20 cellular contexts compared by ENCODE assay signal in the genomic region with DNA sequence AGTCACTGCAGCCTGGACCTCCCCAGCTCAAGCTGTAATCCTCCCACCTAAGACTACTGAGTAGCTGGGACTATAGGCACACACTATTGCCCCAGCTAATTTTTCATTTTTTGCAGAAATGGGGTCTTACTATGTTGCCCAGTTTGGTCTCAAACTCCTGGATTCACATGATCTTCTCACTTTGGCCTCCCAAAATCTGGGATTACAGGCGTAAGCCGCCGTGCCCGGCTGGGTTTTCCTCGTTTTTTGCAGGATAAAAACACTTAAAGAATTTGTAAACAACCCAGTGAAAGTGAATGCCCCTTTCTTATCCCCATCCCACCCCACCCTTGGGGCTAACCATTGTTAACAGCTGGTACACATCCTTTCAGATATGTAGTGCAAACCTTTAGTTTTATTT. TPM values are rescaled to one million over a fixed set of nuclear protein-coding genes. Genes with fewer than 3 reads are reported as not detected.
DNase-seq lines count a peak whose midpoint lies in the region; ATAC-seq and TF ChIP-seq lines count a peak whose summit lies in the region.
"Had no signal": no experiment of that assay in that cellular context is flagged by ENCODE, and none has a peak within 500 bp of the region (broad histone marks: within the 10 kb centered on the region; RNA-seq: fewer than 3 reads in every experiment).

No MANE protein-coding gene starts in this region.

- no peak overlapping the region for H3K4me2 ChIP-seq in Karpas-422 (ENCODE audit: low read depth, low read length, poor library complexity, severe bottlenecking)

- H3K27ac Mint-ChIP-seq in endothelial cell (ENCODE audit: unreplicated experiment): no peak overlapping the region
- H3K27ac Mint-ChIP-seq: CD4-positive, CD25-positive, alpha-beta regulatory T cell; H9 had no signal

- H3K4me1 Mint-ChIP-seq in endothelial cell (ENCODE audit: unreplicated experiment): no peaks in the 10 kb centered on the region

- H2AFZ ChIP-seq in Karpas-422 (ENCODE audit: low read length): no peak overlapping the region

- peaks cover 10% of the 10 kb centered on the region; the same call in 1 of the 2 replicates for H3K79me2 ChIP-seq in Karpas-422 (ENCODE audit: low read length)

- H3K4me1 ChIP-seq in heart right ventricle (peaks cover 10 to 49% (median 44%) of the 10 kb centered on the region in 9 donors), heart left ventricle (peaks cover 9 to 59% (median 24%) of the 10 kb centered on the region in 12 donors), esophagus squamous epithelium (peaks cover 53 to 100% (median 59%) of the 10 kb centered on the region in 3 donors), Karpas-422 (ENCODE audit: low read length) (no peaks in the 10 kb centered on the region)
- H3K4me1 ChIP-seq: BE2C had no signal

- H3K4me3 ChIP-seq in heart right ventricle (no peak overlapping the region), heart left ventricle (no peak overlapping the region), esophagus squamous epithelium (no peak overlapping the region), Karpas-422 (ENCODE audit: low read length) (no peak overlapping the region)
- H3K4me3 ChIP-seq: GM12878 had no signal

- ATAC-seq in heart right ventricle (no peak), heart left ventricle (no peak)
- ATAC-seq: GM12878 had no signal

- H3K36me3 ChIP-seq in heart right ventricle: peaks cover 0 to 83% (median 28%) of the 10 kb centered on the region in 9 donors
- H3K36me3 ChIP-seq in heart left ventricle: peaks cover 0 to 66% (median 56%) of the 10 kb centered on the region in 9 donors
- H3K36me3 ChIP-seq in esophagus squamous epithelium: peaks cover 0 to 63% (median 20%) of the 10 kb centered on the region in 3 donors
- H3K36me3 ChIP-seq in Karpas-422 (ENCODE audit: insufficient read depth, low read length): 0 out of 2 replicates have a peak, but pooled peaks cover 4% of the 10 kb centered on the region

- H3K4me3 Mint-ChIP-seq in endothelial cell (ENCODE audit: unreplicated experiment): no peak overlapping the region
- H3K4me3 Mint-ChIP-seq: CD4-positive, CD25-positive, alpha-beta regulatory T cell; CD8-positive, alpha-beta memory T cell; H9 had no signal

- peaks cover 23% of the 10 kb centered on the region for H3K36me3 Mint-ChIP-seq in endothelial cell (ENCODE audit: low read depth, unreplicated experiment)

- no peak overlapping the region for H3K9ac ChIP-seq in Karpas-422 (ENCODE audit: low read length)

- CTCF ChIA-PET in RWPE1 (lab: Yijun Ruan, JAX): interaction anchor here (1.8 kb wide), 1 partner anchor 40 kb away, joined by 9 read pairs; a partner anchor contains a TSS

- WGBS in heart right ventricle, 2 donors: 89 to 97% methylated on average over 5 of the region's 5 CpGs
- 88 to 94% (median 92%) methylated on average over 5 of the region's 5 CpGs for WGBS in heart left ventricle, 4 donors
- 77 to 82% methylated on average over 5 of the region's 5 CpGs for WGBS in esophagus squamous epithelium, 2 donors

- no peaks in the 10 kb centered on the region for H3K27me3 ChIP-seq in heart right ventricle
- H3K27me3 ChIP-seq in heart left ventricle: no peaks in the 10 kb centered on the region
- no peaks in the 10 kb centered on the region for H3K27me3 ChIP-seq in esophagus squamous epithelium
- no peaks in the 10 kb centered on the region for H3K27me3 ChIP-seq in Karpas-422 (ENCODE audit: low read length)
- H3K27me3 ChIP-seq: BE2C had no signal

- H3K27ac ChIP-seq in heart right ventricle: peak overlapping the region in 7 of 10 donors; percentile 43 to 79 (median 57)
- peak overlapping the region in 5 of 12 donors; percentile 24 to 78 (median 59) for H3K27ac ChIP-seq in heart left ventricle
- peak overlapping the region; percentile 99 for H3K27ac ChIP-seq in RWPE1
- H3K27ac ChIP-seq in esophagus squamous epithelium: peak overlapping the region in 3 of 4 donors; percentile 74 to 99 (median 95)
- H3K27ac ChIP-seq in Karpas-422 (ENCODE audit: low read length): no peak overlapping the region
- H3K27ac ChIP-seq: HL-60 had no signal

- H3K9me3 Mint-ChIP-seq in endothelial cell (ENCODE audit: unreplicated experiment): no peaks in the 10 kb centered on the region
- H3K9me3 Mint-ChIP-seq: CD4-positive, CD25-positive, alpha-beta regulatory T cell; CD8-positive, alpha-beta memory T cell; H9 had no signal

- intact Hi-C loops in heart right ventricle (cut with DNase I) (no loop called here), heart left ventricle (cut with DNase I) (no loop called here), esophagus squamous epithelium (cut with DNase I) (no loop called here)

- DNase-seq in heart right ventricle (no peak), heart left ventricle (no peak), RWPE1 (ENCODE audit: low spot score) (no peak), esophagus squamous epithelium (lab: John Stamatoyannopoulos, UW) (no peak), endothelial cell (ENCODE audit: low spot score) (no peak), Karpas-422 (no peak)
- DNase-seq in activated T-cell treated with anti-CD3 and anti-CD28 coated beads, Interleukin-2, amount 50 U/mL, for 1 hour: no peak
- DNase-seq: 8988T; BE2C; C1 segment of cervical spinal cord; CD4-positive, CD25-positive, alpha-beta regulatory T cell; CD8-positive, alpha-beta memory T cell; COR-L47; DMS 273 treated with DMSO at 0.1 percent for 48 hours; DMS53; DND-41; EL; H9 had no signal

- no peaks in the 10 kb centered on the region for H4K20me1 ChIP-seq in Karpas-422 (ENCODE audit: insufficient read depth, low read depth, low read length)

- no peaks in the 10 kb centered on the region for H3K9me2 ChIP-seq in Karpas-422 (replicated peaks; ENCODE audit: insufficient read depth, low read length)

- no peaks in the 10 kb centered on the region for H3K27me3 Mint-ChIP-seq in endothelial cell (ENCODE audit: unreplicated experiment)
- H3K27me3 Mint-ChIP-seq: CD4-positive, CD25-positive, alpha-beta regulatory T cell; CD8-positive, alpha-beta memory T cell had no signal

- TF ChIP-seq CTCF in heart right ventricle (IDR thresholded peaks at IDR 0.05): no peak
- TF ChIP-seq CTCF in heart left ventricle (IDR thresholded peaks at IDR 0.05): no peak
- TF ChIP-seq CTCF in RWPE1 (conservative IDR thresholded peaks at IDR 0.05; ENCODE audit: low read depth): no peak
- no peak for TF ChIP-seq CTCF in esophagus squamous epithelium (IDR thresholded peaks at IDR 0.05)
- no peak for TF ChIP-seq CTCF in endothelial cell (IDR thresholded peaks at IDR 0.05; ENCODE audit: unreplicated experiment)

- POLR2A ChIA-PET in RWPE1 (lab: Yijun Ruan, JAX; ENCODE audit: low non-redundant PET): interaction anchor here (0.6 kb wide), 1 partner anchor 141 kb away, joined by 3 read pairs; a partner anchor contains a TSS

- H3K9me3 ChIP-seq in heart right ventricle (no peaks in the 10 kb centered on the region), heart left ventricle (no peaks in the 10 kb centered on the region), esophagus squamous epithelium (no peaks in the 10 kb centered on the region), Karpas-422 (ENCODE audit: low read length) (no peaks in the 10 kb centered on the region)
- H3K9me3 ChIP-seq: BE2C had no signal

- TF ChIP-seq POLR2A in heart left ventricle (IDR thresholded peaks at IDR 0.05) (no peak), esophagus squamous epithelium (IDR thresholded peaks at IDR 0.05) (no peak)

RNA-seq across cellular contexts. Expression of a gene that starts 7.7 kb away (rescaled TPM):
- total RNA-seq in heart right ventricle: 100 to 1,000 TPM; 192 to 246 (median 214) TPM
- 100 to 1,000 TPM; 546 to 569 TPM for polyA plus RNA-seq in heart right ventricle
- 100 to 1,000 TPM; 185 to 401 (median 231) TPM for total RNA-seq in heart left ventricle
- polyA plus RNA-seq in heart left ventricle: 100 to 1,000 TPM; 461 to 464 TPM
- total RNA-seq in esophagus squamous epithelium: 100 to 1,000 TPM; 347 to 732 (median 444) TPM
- total RNA-seq in endothelial cell (ENCODE audit: unreplicated experiment): 35.2 TPM
- 31.7 and 78.9 TPM in 2 replicates for total RNA-seq in Karpas-422 (2014; rRNA removed; shearing (Covaris generic); ENCODE audit: low replicate concordance)

RNA-seq across cellular contexts. Expression of a gene that starts 20.0 kb away (rescaled TPM):
- 100 to 1,000 TPM; 198 to 276 (median 228) TPM for total RNA-seq in heart right ventricle
- 100 to 1,000 TPM; 325 to 349 TPM for polyA plus RNA-seq in heart right ventricle
- 100 to 1,000 TPM; 177 to 318 (median 218) TPM for total RNA-seq in heart left ventricle
- polyA plus RNA-seq in heart left ventricle: 100 to 1,000 TPM; 229 to 454 TPM
- 100 to 1,000 TPM in 2 of 4 donors, 10 to 100 TPM in 2; 77.2 to 122 (median 90.3) TPM for total RNA-seq in esophagus squamous epithelium
- 88.3 TPM for total RNA-seq in endothelial cell (ENCODE audit: unreplicated experiment)
- 146 and 207 TPM in 2 replicates for total RNA-seq in Karpas-422 (2014; rRNA removed; shearing (Covaris generic); ENCODE audit: low replicate concordance)

RNA-seq across cellular contexts. Expression of a gene that starts 20.2 kb away (rescaled TPM):
- 10 to 100 TPM; 11.3 to 25.9 (median 18.5) TPM for total RNA-seq in heart right ventricle
- polyA plus RNA-seq in heart right ventricle: 10 to 100 TPM; 59.0 to 84.0 TPM
- total RNA-seq in heart left ventricle: 10 to 100 TPM in 8 of 9 donors, 1 to 10 TPM in 1; 9.3 to 33.9 (median 15.8) TPM
- polyA plus RNA-seq in heart left ventricle: 10 to 100 TPM; 33.4 to 83.4 TPM
- 10 to 100 TPM; 19.9 to 38.0 (median 30.9) TPM for total RNA-seq in esophagus squamous epithelium
- 11.9 TPM for total RNA-seq in endothelial cell (ENCODE audit: unreplicated experiment)
- 19.8 and 57.5 TPM in 2 replicates for total RNA-seq in Karpas-422 (2014; rRNA removed; shearing (Covaris generic); ENCODE audit: low replicate concordance)

RNA-seq across cellular contexts. Expression of a gene that starts 39.6 kb away (rescaled TPM):
- 10 to 100 TPM; 12.8 to 19.9 (median 14.9) TPM for total RNA-seq in heart right ventricle
- 10 to 100 TPM; 10.1 to 10.4 TPM for polyA plus RNA-seq in heart right ventricle
- total RNA-seq in heart left ventricle: 10 to 100 TPM; 11.6 to 20.8 (median 13.6) TPM
- 10 to 100 TPM in 1 of 2 donors, 1 to 10 TPM in 1; 6.6 to 15.0 TPM for polyA plus RNA-seq in heart left ventricle
- total RNA-seq in esophagus squamous epithelium: 10 to 100 TPM; 18.5 to 27.0 (median 24.7) TPM
- 40.6 TPM for total RNA-seq in endothelial cell (ENCODE audit: unreplicated experiment)
- total RNA-seq in Karpas-422 (2014; rRNA removed; shearing (Covaris generic); ENCODE audit: low replicate concordance): 22.9 and 37.5 TPM in 2 replicates

RNA-seq across cellular contexts. Expression of a gene that starts 43.3 kb away (rescaled TPM):
- total RNA-seq in heart right ventricle (1 to 10 TPM; 2.7 to 9.2 (median 6.7) TPM), heart left ventricle (1 to 10 TPM; 2.9 to 8.1 (median 5.4) TPM), esophagus squamous epithelium (10 to 100 TPM in 1 of 4 donors, 1 to 10 TPM in 3; 2.4 to 10.1 (median 6.3) TPM), endothelial cell (ENCODE audit: unreplicated experiment) (14.5 TPM)
- polyA plus RNA-seq in heart right ventricle (10 to 100 TPM in 1 of 2 donors, 1 to 10 TPM in 1; 1.5 to 12.3 TPM), heart left ventricle (1 to 10 TPM; 1.5 to 4.8 TPM)
- total RNA-seq in Karpas-422 (2014; rRNA removed; shearing (Covaris generic); ENCODE audit: low replicate concordance): 4.8 and 5.8 TPM in 2 replicates
